ENCODE assay signal across 20 cellular contexts in the genomic region with DNA sequence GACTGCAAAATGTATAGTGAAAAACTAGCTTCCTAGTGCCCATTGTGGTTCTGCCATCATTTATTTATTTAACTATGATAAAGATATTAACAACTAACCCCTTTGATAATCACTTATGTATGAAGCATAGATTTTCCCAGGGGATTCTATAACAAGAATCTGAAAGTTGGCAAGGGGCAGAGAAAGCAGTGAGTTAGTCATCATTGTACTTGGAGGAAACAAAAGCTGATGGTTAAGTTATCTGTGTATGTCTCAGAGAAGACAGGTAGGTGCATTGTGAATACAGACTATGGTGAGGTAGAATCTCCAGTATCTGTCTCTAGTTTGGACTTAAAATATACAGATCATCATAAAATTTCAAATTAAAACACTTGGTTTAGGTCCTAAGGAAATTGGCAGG.
"Had no signal": no experiment of that assay in that cellular context is flagged by ENCODE, and none has a peak within 500 bp of the region (broad histone marks: within the 10 kb centered on the region; RNA-seq: fewer than 3 reads in every experiment).

No MANE protein-coding gene starts in this region.

- H3K4me3 Mint-ChIP-seq: activated naive CD8-positive, alpha-beta T cell treated with anti-CD3 and anti-CD28 coated beads, Interleukin-2, amount 10 ng/mL, durations not matched to agents 7 days and 5 days; natural killer cell; T-cell had no signal

- H3K27ac Mint-ChIP-seq: activated naive CD8-positive, alpha-beta T cell treated with anti-CD3 and anti-CD28 coated beads, Interleukin-2, amount 10 ng/mL, durations not matched to agents 7 days and 5 days; natural killer cell; T-cell had no signal

- H3K9me3 ChIP-seq: esophagus squamous epithelium, neutrophil, transverse colon, vagina had no signal

- DNase-seq: activated CD4-positive, alpha-beta T cell treated with anti-CD3 and anti-CD28 coated beads for 1 hour; activated CD4-positive, alpha-beta T cell treated with anti-CD3 and anti-CD28 coated beads, Interleukin-2, amount 50 U/mL, for 4 hours; activated naive CD4-positive, alpha-beta T cell; activated naive CD8-positive, alpha-beta T cell treated with anti-CD3 and anti-CD28 coated beads, Interleukin-2, amount 10 ng/mL, durations not matched to agents 7 days and 5 days; activated T-cell treated with anti-CD3 and anti-CD28 coated beads for 4 hours; esophagus squamous epithelium; left ventricle myocardium superior; mesenchymal stem cell; natural killer cell; retina; stimulated activated CD4-positive, alpha-beta T cell treated with anti-CD3 and anti-CD28 coated beads, Interleukin-15, amount 100 ng/mL, for 24 hours; stimulated activated CD4-positive, alpha-beta T cell treated with anti-CD3 and anti-CD28 coated beads, Interleukin-4, amount 100 ng/mL, for 24 hours; stimulated activated naive CD8-positive, alpha-beta T cell treated with anti-CD3 and anti-CD28 coated beads, Interleukin-15, Interleukin-2, amounts not matched to agents 100 U/mL and 50 U/mL, for 24 hours; T-cell; T1000; transverse colon had no signal

- H3K4me1 ChIP-seq: esophagus squamous epithelium, transverse colon, vagina had no signal

- H3K36me3 ChIP-seq: esophagus squamous epithelium, neutrophil, transverse colon, vagina had no signal

- ATAC-seq: left ventricle myocardium superior; natural killer cell; stimulated activated naive CD8-positive, alpha-beta T cell treated with anti-CD3 and anti-CD28 coated beads, Interleukin-15, Interleukin-2, amounts not matched to agents 100 U/mL and 50 U/mL, for 24 hours; T-cell had no signal

- H3K4me3 ChIP-seq: esophagus squamous epithelium, skin epidermis, transverse colon, vagina had no signal

- H3K9me3 Mint-ChIP-seq: activated naive CD8-positive, alpha-beta T cell treated with anti-CD3 and anti-CD28 coated beads, Interleukin-2, amount 10 ng/mL, durations not matched to agents 7 days and 5 days had no signal

- H3K4me1 Mint-ChIP-seq: activated naive CD8-positive, alpha-beta T cell treated with anti-CD3 and anti-CD28 coated beads, Interleukin-2, amount 10 ng/mL, durations not matched to agents 7 days and 5 days; natural killer cell; T-cell had no signal

- H3K27me3 ChIP-seq: esophagus squamous epithelium, neutrophil, transverse colon, vagina had no signal

- H3K36me3 Mint-ChIP-seq: activated naive CD8-positive, alpha-beta T cell treated with anti-CD3 and anti-CD28 coated beads, Interleukin-2, amount 10 ng/mL, durations not matched to agents 7 days and 5 days; natural killer cell; T-cell had no signal

- H3K27ac ChIP-seq: esophagus squamous epithelium, neutrophil, parathyroid adenoma, skin epidermis, transverse colon, vagina had no signal

- H3K27me3 Mint-ChIP-seq: activated naive CD8-positive, alpha-beta T cell treated with anti-CD3 and anti-CD28 coated beads, Interleukin-2, amount 10 ng/mL, durations not matched to agents 7 days and 5 days; T-cell had no signal
